In genomic region chr7:73823257-73823656, GRCh38 we compare ENCODE assay signal across 13 cellular contexts. TPM values are rescaled to one million over a fixed set of nuclear protein-coding genes. Genes with fewer than 3 reads are reported as not detected.
DNase-seq lines count a peak whose midpoint lies in the region; ATAC-seq, FAIRE-seq and TF ChIP-seq lines count a peak whose summit lies in the region.
"Had no signal": no experiment of that assay in that cellular context is flagged by ENCODE, and none has a peak within 500 bp of the region (broad histone marks: within the 10 kb centered on the region; RNA-seq: fewer than 3 reads in every experiment).

No MANE protein-coding gene starts in this region.

- BruUV-seq in HepG2 (replicated peaks; lab: Mats Ljungman, UMichigan) = no TSS peak

- H3K36me3 ChIP-seq in right lobe of liver (no peaks in the 10 kb centered on the region), HepG2 (replicated peaks in 1 of 2; ENCODE audit: control insufficient read depth in 1 of 2, insufficient read depth in 2 of 2, low read length in 2 of 2) (no peaks in the 10 kb centered on the region), H1 (ENCODE audit: control insufficient read depth in 2 of 4, insufficient read depth in 4 of 4, low read length in 3 of 4) (no peaks in the 10 kb centered on the region), mucosa of stomach (ENCODE audit: control insufficient read depth, insufficient read depth, low read length) (no peaks in the 10 kb centered on the region), upper lobe of left lung (no peaks in the 10 kb centered on the region)

- H2BK12ac ChIP-seq in H1 (ENCODE audit: low read depth, low read length) = peak overlapping the region; percentile 50; the same call in 1 of the 2 replicates

- CTCF ChIA-PET in HepG2 (lab: Yijun Ruan, JAX; ENCODE audit: low intra/inter-chr PET ratio, low total read pairs) (no interaction called here), H1 (lab: Charles Lee; ENCODE audit: partially characterized antibody) (interaction anchor here (0.8 to 3.4 kb wide), 8 partner anchors 12 to 216 kb away, joined by 3 to 19 read pairs (median 4); partner anchors contain the start of gene ABHD11)

- no peak overlapping the region for H4K8ac ChIP-seq in H1 (ENCODE audit: extremely low read depth, insufficient read depth, low read length)

- H3K27me3 ChIP-seq in right lobe of liver (no peaks in the 10 kb centered on the region), HepG2 (ENCODE audit: control insufficient read depth in 1 of 2, insufficient read depth in 2 of 2, low read length in 2 of 2) (peaks cover 0 to 31% of the 10 kb centered on the region in 2 experiments; a peak in 3 of 5 replicates), H1 (replicated peaks in 1 of 4; ENCODE audit: control insufficient read depth in 3 of 4, extremely low read depth in 1 of 4, insufficient read depth in 3 of 4, low read length in 3 of 4) (peaks cover 0 to 5% (median 0%) of the 10 kb centered on the region in 4 experiments; a peak in 1 of 7 replicates), mucosa of stomach (ENCODE audit: control insufficient read depth, insufficient read depth, low read length) (peaks cover 22% of the 10 kb centered on the region), upper lobe of left lung (no peaks in the 10 kb centered on the region)

- DNase-seq in right lobe of liver (peak in 2 of 3 donors; percentile 4 to 5), HepG2 (ENCODE audit: low spot score) (no peak), H1 (ENCODE audit: low read depth in 1 of 2, low spot score in 2 of 2) (no peak), RCC 7860 (ENCODE audit: low spot score) (no peak), Kasumi-1 (lab: John Stamatoyannopoulos, UW) (no peak), upper lobe of left lung (no peak)
- DNase-seq in central memory CD4-positive, alpha-beta T cell = no peak
- DNase-seq: activated naive CD4-positive, alpha-beta T cell; stimulated activated CD4-positive, alpha-beta T cell treated with anti-CD3 and anti-CD28 coated beads, Interleukin-4, amount 100 ng/mL, for 4 hours had no signal

- H3K4me3 ChIP-seq in right lobe of liver (no peak overlapping the region), HepG2 (replicated peaks in 1 of 3; ENCODE audit: insufficient read depth in 1 of 3, low read depth in 2 of 3, low read length in 3 of 3) (no peak overlapping the region), H1 (ENCODE audit: extremely low read depth in 1 of 4, insufficient read depth in 2 of 4, low read depth in 3 of 4, low read length in 4 of 4) (no peak overlapping the region), mucosa of stomach (ENCODE audit: low read length) (no peak overlapping the region), upper lobe of left lung (no peak overlapping the region)

- no peak overlapping the region for H3K4ac ChIP-seq in H1 (replicated peaks; ENCODE audit: insufficient read length, low read depth, low read length)

- H3K23me2 ChIP-seq in H1 (ENCODE audit: low read depth, low read length) = 0 out of 2 replicates have a peak, but pooled peaks cover 4% of the 10 kb centered on the region

- no peaks in the 10 kb centered on the region for H3K79me1 ChIP-seq in H1 (ENCODE audit: low read depth, low read length)

- POLR2A ChIA-PET in HepG2 (lab: Yijun Ruan, JAX) = interaction anchor here (1.1 kb wide), 1 partner anchor 10 kb away, joined by 3 read pairs; no protein-coding TSS in a partner anchor
- POLR2A ChIA-PET in H1 (lab: Charles Lee; ENCODE audit: partially characterized antibody) = interaction anchor here (0.7 to 3.4 kb wide), 3 partner anchors 8 to 17 kb away, joined by 3 to 20 read pairs (median 4); no protein-coding TSS in a partner anchor

- H3K56ac ChIP-seq in H1 (replicated peaks; ENCODE audit: insufficient read length, low read depth, low read length) = no peak overlapping the region

- H3K4me1 ChIP-seq in right lobe of liver (peaks cover 0 to 4% (median 2%) of the 10 kb centered on the region in 4 donors), HepG2 (ENCODE audit: insufficient read depth, low read length) (peaks cover 36% of the 10 kb centered on the region), H1 (replicated peaks in 1 of 4; ENCODE audit: control insufficient read depth in 3 of 4, insufficient read depth in 4 of 4, low read length in 3 of 4) (peaks cover 5 to 11% (median 9%) of the 10 kb centered on the region in 4 experiments), mucosa of stomach (ENCODE audit: control insufficient read depth, insufficient read depth, low read length) (peaks cover 27% of the 10 kb centered on the region), upper lobe of left lung (peaks cover 18 to 41% (median 24%) of the 10 kb centered on the region in 4 donors)

- H2AFZ ChIP-seq in HepG2 (ENCODE audit: low read length) (no peak overlapping the region), H1 (ENCODE audit: low read length) (no peak overlapping the region)

- H4K91ac ChIP-seq in H1 (replicated peaks; ENCODE audit: insufficient read length, low read length) = no peak overlapping the region

- no peak overlapping the region for H3K18ac ChIP-seq in H1 (ENCODE audit: extremely low read depth, low read length)

- WGBS in right lobe of liver (ENCODE audit: insufficient coverage, low coverage, low lambda C conversion rate, missing lambda C conversion rate) = 64% methylated on average over 5 of the region's 5 CpGs
- WGBS in HepG2 (ENCODE audit: low lambda C conversion rate) = 33% methylated on average over 5 of the region's 5 CpGs
- 76% methylated on average over 5 of the region's 5 CpGs; no CpG with 5 or more reads in 1 of the 2 experiments for WGBS in H1 (ENCODE audit: extremely low coverage in 1 of 2, insufficient coverage in 1 of 2, insufficient read length in 1 of 2, insufficient replicate concordance in 2 of 2, low coverage in 1 of 2, low lambda C conversion rate in 2 of 2, missing lambda C conversion rate in 1 of 2), 2 experiments
- 79 to 80% methylated on average over 5 of the region's 5 CpGs for WGBS in upper lobe of left lung, 2 donors

- in situ Hi-C loops in HepG2 (cut with HindIII; ENCODE audit: extremely low pct_ligation_motif_present, low pct_unique_long_range_greater_than_20kb) = no loop called here

- no peak for TF ChIP-seq CTCF in right lobe of liver (IDR thresholded peaks at IDR 0.05)
- no peak for TF ChIP-seq CTCF in HepG2 (CRISPR knock-in tag; IDR thresholded peaks at IDR 0.05)
- no peak for TF ChIP-seq CTCF in H1 (IDR thresholded peaks at IDR 0.05; ENCODE audit: control extremely low read depth in 1 of 3, insufficient read depth in 1 of 3, low read depth in 1 of 3, low read length in 3 of 3)
- TF ChIP-seq CTCF in upper lobe of left lung (IDR thresholded peaks at IDR 0.05) = no peak

- 0 out of 2 replicates have a peak overlapping the region, but pooled peaks have one; percentile 24 for H2BK5ac ChIP-seq in H1 (ENCODE audit: low read depth, low read length)

- no peak overlapping the region for H2BK120ac ChIP-seq in H1 (replicated peaks; ENCODE audit: low read depth, low read length)

- no peak for TF ChIP-seq EP300 in HepG2 (IDR thresholded peaks at IDR 0.05; ENCODE audit: low read depth in 2 of 2, low read length in 2 of 2)
- no peak for TF ChIP-seq EP300 in HepG2 (CRISPR knock-in tag; IDR thresholded peaks at IDR 0.05; ENCODE audit: borderline replicate concordance)
- no peak for TF ChIP-seq EP300 in H1 (IDR thresholded peaks at IDR 0.05; ENCODE audit: borderline replicate concordance in 1 of 2, low read depth in 2 of 2, low read length in 2 of 2)
- TF ChIP-seq EP300 in upper lobe of left lung (IDR thresholded peaks at IDR 0.05) = no peak

- intact Hi-C loops in right lobe of liver (cut with DNase I) = no loop called here
- intact Hi-C loops in HepG2 (cut with micrococcal nuclease; ENCODE audit: unreplicated experiment) = no loop called here

- H3K14ac ChIP-seq in H1 (ENCODE audit: insufficient read length) = no peak overlapping the region

- no peak overlapping the region for H2AK5ac ChIP-seq in H1 (ENCODE audit: low read depth, low read length)

- FAIRE-seq in HepG2 (lab: Jason Lieb, UNC) (no peak), H1 (lab: Jason Lieb, UNC) (no peak), RCC 7860 (lab: Jason Lieb, UNC) (no peak)
- FAIRE-seq: urothelium cell line had no signal

- no peak overlapping the region for H2BK20ac ChIP-seq in H1 (ENCODE audit: low read length)

- TF ChIP-seq RAD21 in HepG2 (CRISPR knock-in tag; IDR thresholded peaks at IDR 0.05) (no peak), H1 (IDR thresholded peaks at IDR 0.05 in 1 of 2, conservative IDR thresholded peaks at IDR 0.05 in 1 of 2; ENCODE audit: low read depth in 2 of 2, low read length in 2 of 2) (no peak)

- H3K4me2 ChIP-seq in HepG2 (ENCODE audit: low read depth, low read length) (no peak overlapping the region; the same call in 1 of the 2 replicates), H1 (ENCODE audit: insufficient read depth in 1 of 2, low read depth in 2 of 2, low read length in 2 of 2) (no peak overlapping the region)

- H3K9me3 ChIP-seq in right lobe of liver = no peaks in the 10 kb centered on the region
- no peaks in the 10 kb centered on the region for H3K9me3 ChIP-seq in HepG2 (ENCODE audit: low read length)
- no peaks in the 10 kb centered on the region for H3K9me3 ChIP-seq in H1 (ENCODE audit: insufficient read depth in 2 of 2, low read depth in 1 of 2, low read length in 1 of 2)
- H3K9me3 ChIP-seq in mucosa of stomach (ENCODE audit: control insufficient read depth, low read length) = no peaks in the 10 kb centered on the region
- H3K9me3 ChIP-seq in upper lobe of left lung = no peaks in the 10 kb centered on the region

- H2BK15ac ChIP-seq in H1 (ENCODE audit: low read length) = 0 out of 2 replicates have a peak overlapping the region, but pooled peaks have one; percentile 61

- H4K20me1 ChIP-seq in HepG2 (ENCODE audit: insufficient read depth, low read length) = no peaks in the 10 kb centered on the region
- H4K20me1 ChIP-seq in H1 (replicated peaks in 1 of 2; ENCODE audit: control insufficient read depth in 1 of 2, insufficient read depth in 2 of 2, low read length in 2 of 2) = no peaks in the 10 kb centered on the region

- no peak overlapping the region for H3K9ac ChIP-seq in HepG2 (ENCODE audit: insufficient read depth, low read depth, low read length)
- no peak overlapping the region for H3K9ac ChIP-seq in H1 (replicated peaks in 1 of 4; ENCODE audit: extremely low read depth in 1 of 4, low read depth in 3 of 4, low read length in 3 of 4)
- H3K9ac ChIP-seq in mucosa of stomach (ENCODE audit: low read length) = peak overlapping the region; percentile 33

- no peak for TF ChIP-seq POLR2A in right lobe of liver (IDR thresholded peaks at IDR 0.05)
- no peak for TF ChIP-seq POLR2A in HepG2 (IDR thresholded peaks at IDR 0.05; ENCODE audit: insufficient read depth in 1 of 2, low read depth in 2 of 2, low read length in 2 of 2)
- TF ChIP-seq POLR2A in H1 (IDR thresholded peaks at IDR 0.05; ENCODE audit: control extremely low read depth in 1 of 2, low read depth in 2 of 2, low read length in 2 of 2) = no peak
- TF ChIP-seq POLR2A in upper lobe of left lung (IDR thresholded peaks at IDR 0.05) = no peak

- H3K79me2 ChIP-seq in HepG2 (ENCODE audit: insufficient read depth, low read length) (no peaks in the 10 kb centered on the region), H1 (ENCODE audit: control insufficient read depth in 1 of 2, insufficient read depth in 2 of 2, low read length in 2 of 2) (no peaks in the 10 kb centered on the region)

- ATAC-seq in right lobe of liver (no peak), HepG2 (no peak), upper lobe of left lung (ENCODE audit: low FRiP score in 2 of 2) (no peak)

- H3K27ac ChIP-seq in right lobe of liver (no peak overlapping the region), HepG2 (ENCODE audit: extremely low read length, insufficient read depth, low read length) (no peak overlapping the region), H1 (ENCODE audit: low read depth, low read length) (no peak overlapping the region), upper lobe of left lung (no peak overlapping the region)

- no peak overlapping the region for H3K23ac ChIP-seq in H1 (ENCODE audit: insufficient read length)

- no peak overlapping the region for H4K5ac ChIP-seq in H1 (ENCODE audit: insufficient read length, low read depth, low read length)

RNA-seq across cellular contexts. Expression of gene CLDN4, which starts 7.5 kb away (rescaled TPM):
- total RNA-seq in right lobe of liver (1 to 10 TPM in 5 of 6 experiments, under 1 TPM in 1; 0.56 to 3.9 (median 1.3) TPM), HepG2 (2016; rRNA removed; fragmentation: Illumina TruSeq; extraction: Trizol) (9.4 and 28.2 TPM in 2 replicates), upper lobe of left lung (100 to 1,000 TPM in 5 of 6 donors, 10 to 100 TPM in 1; 88.0 to 231 (median 169) TPM)
- 4.3 and 4.7 TPM in 2 replicates for total RNA-seq in HepG2 (2016; cell fraction: cytosol; rRNA removed; fragmentation: Illumina TruSeq; extraction: Trizol; ENCODE audit: low read depth)
- 9.9 and 28.5 TPM in 2 replicates for total RNA-seq in HepG2 (2016; cell fraction: insoluble cytoplasmic fraction; rRNA removed; fragmentation: Illumina TruSeq; extraction: Trizol)
- 7.4 and 7.9 TPM in 2 replicates for total RNA-seq in HepG2 (2016; cell fraction: membrane; rRNA removed; fragmentation: Illumina TruSeq; extraction: Trizol)
- total RNA-seq in HepG2 (2016; cell fraction: nucleus; rRNA removed; fragmentation: Illumina TruSeq; extraction: Trizol) = 24.8 and 28.9 TPM in 2 replicates
- polyA plus RNA-seq in HepG2 (2011; rRNA removed) (35.7 and 47.4 TPM in 2 replicates), H1 (2011; rRNA removed) (69.3 and 112 TPM in 2 replicates)
- polyA plus RNA-seq in HepG2 (2011; cell fraction: cytosol; rRNA removed) = 46.8 and 65.8 TPM in 2 replicates
- polyA plus RNA-seq in HepG2 (2011; cell fraction: nucleus; rRNA removed) = 34.9 and 35.5 TPM in 2 replicates
- 16.0 and 29.2 TPM in 2 replicates for polyA plus RNA-seq in HepG2 (2012)
- polyA plus RNA-seq in HepG2 (2016; cell fraction: cytosol; fragmentation: Illumina TruSeq; extraction: Trizol; ENCODE audit: low read depth) = 2.9 and 3.1 TPM in 2 replicates
- polyA plus RNA-seq in HepG2 (2016; cell fraction: insoluble cytoplasmic fraction; fragmentation: Illumina TruSeq; extraction: Trizol; ENCODE audit: low read depth) = 8.7 and 9.9 TPM in 2 replicates
- 3.9 and 4.0 TPM in 2 replicates for polyA plus RNA-seq in HepG2 (2016; cell fraction: membrane; fragmentation: Illumina TruSeq; extraction: Trizol; ENCODE audit: low read depth)
- 34.6 and 39.8 TPM in 2 replicates for polyA plus RNA-seq in HepG2 (2016; cell fraction: nucleus; fragmentation: Illumina TruSeq; extraction: Trizol; ENCODE audit: insufficient read depth, low read depth)
- 55.3 and 116 TPM in 2 replicates for polyA minus RNA-seq in HepG2 (2011; rRNA and poly(A)+ RNA removed; ENCODE audit: low replicate concordance)
- polyA minus RNA-seq in HepG2 (2011; cell fraction: cytosol; rRNA and poly(A)+ RNA removed) = 39.1 and 50.4 TPM in 2 replicates
- polyA minus RNA-seq in HepG2 (2011; cell fraction: nucleus; rRNA and poly(A)+ RNA removed) = 8.5 and 9.7 TPM in 2 replicates
- total RNA-seq in H1 (2021; fragmentation: NEBNext Ultra II Directional; extraction: Animal tissue kit (Norgen Biotek cat#: 25700)) = 28.0 TPM in 2 replicates
- 77.0 TPM for polyA plus RNA-seq in H1 (2011; cell fraction: cytosol; rRNA removed)
- 68.1 TPM for polyA plus RNA-seq in H1 (2011; cell fraction: nucleus; rRNA removed)
- 23.8 to 46.5 TPM (median 45.3 TPM) in 4 replicates for polyA plus RNA-seq in H1 (2012, experiment 1 of 2)
- 45.3 TPM for polyA plus RNA-seq in H1 (2012, experiment 2 of 2)
- polyA plus RNA-seq in H1 (2013, experiment 1 of 2) = 57.8 TPM
- polyA plus RNA-seq in H1 (2013, experiment 2 of 2) = 59.7 TPM
- polyA minus RNA-seq in H1 (2011; rRNA and poly(A)+ RNA removed) = 30.3 and 31.4 TPM in 2 replicates
- 33.1 TPM for polyA minus RNA-seq in H1 (2011; cell fraction: cytosol; rRNA and poly(A)+ RNA removed)
- polyA minus RNA-seq in H1 (2011; cell fraction: nucleus; rRNA and poly(A)+ RNA removed) = 34.6 TPM

RNA-seq across cellular contexts. Expression of gene METTL27, which starts 19.1 kb away (rescaled TPM):
- total RNA-seq in right lobe of liver (1 to 10 TPM in 3 of 6 experiments, under 1 TPM in 3; 0.49 to 1.4 (median 1.0) TPM), HepG2 (2016; rRNA removed; fragmentation: Illumina TruSeq; extraction: Trizol) (1.2 and 2.0 TPM in 2 replicates), upper lobe of left lung (10 to 100 TPM in 2 of 6 donors, 1 to 10 TPM in 4; 3.0 to 23.0 (median 7.2) TPM)
- 0.88 and 1.1 TPM in 2 replicates for total RNA-seq in HepG2 (2016; cell fraction: cytosol; rRNA removed; fragmentation: Illumina TruSeq; extraction: Trizol; ENCODE audit: low read depth)
- total RNA-seq in HepG2 (2016; cell fraction: insoluble cytoplasmic fraction; rRNA removed; fragmentation: Illumina TruSeq; extraction: Trizol) = 1.3 and 1.7 TPM in 2 replicates
- 0.77 and 1.5 TPM in 2 replicates for total RNA-seq in HepG2 (2016; cell fraction: membrane; rRNA removed; fragmentation: Illumina TruSeq; extraction: Trizol)
- 0.60 and 0.99 TPM in 2 replicates for total RNA-seq in HepG2 (2016; cell fraction: nucleus; rRNA removed; fragmentation: Illumina TruSeq; extraction: Trizol)
- polyA plus RNA-seq in HepG2 (2011; rRNA removed) (3.0 and 3.6 TPM in 2 replicates), H1 (2011; rRNA removed) (12.0 and 21.6 TPM in 2 replicates)
- polyA plus RNA-seq in HepG2 (2011; cell fraction: cytosol; rRNA removed) = 1.5 and 4.7 TPM in 2 replicates
- polyA plus RNA-seq in HepG2 (2011; cell fraction: nucleus; rRNA removed) = 3.3 and 4.0 TPM in 2 replicates
- polyA plus RNA-seq in HepG2 (2012) = 1.8 and 2.3 TPM in 2 replicates
- polyA plus RNA-seq in HepG2 (2016; cell fraction: cytosol; fragmentation: Illumina TruSeq; extraction: Trizol; ENCODE audit: low read depth) = 1.4 and 1.7 TPM in 2 replicates
- 0.83 and 1.6 TPM in 2 replicates for polyA plus RNA-seq in HepG2 (2016; cell fraction: insoluble cytoplasmic fraction; fragmentation: Illumina TruSeq; extraction: Trizol; ENCODE audit: low read depth)
- 0.92 and 1.7 TPM in 2 replicates for polyA plus RNA-seq in HepG2 (2016; cell fraction: membrane; fragmentation: Illumina TruSeq; extraction: Trizol; ENCODE audit: low read depth)
- polyA plus RNA-seq in HepG2 (2016; cell fraction: nucleus; fragmentation: Illumina TruSeq; extraction: Trizol; ENCODE audit: insufficient read depth, low read depth) = 1.5 and 1.8 TPM in 2 replicates
- polyA minus RNA-seq in HepG2 (2011; rRNA and poly(A)+ RNA removed; ENCODE audit: low replicate concordance) = 3.6 and 5.4 TPM in 2 replicates
- 0.69 and 0.70 TPM in 2 replicates for polyA minus RNA-seq in HepG2 (2011; cell fraction: cytosol; rRNA and poly(A)+ RNA removed)
- 2.1 and 3.7 TPM in 2 replicates for polyA minus RNA-seq in HepG2 (2011; cell fraction: nucleus; rRNA and poly(A)+ RNA removed)
- total RNA-seq in H1 (2021; fragmentation: NEBNext Ultra II Directional; extraction: Animal tissue kit (Norgen Biotek cat#: 25700)) = 5.6 and 6.2 TPM in 2 replicates
- 14.6 TPM for polyA plus RNA-seq in H1 (2011; cell fraction: cytosol; rRNA removed)
- 19.1 TPM for polyA plus RNA-seq in H1 (2011; cell fraction: nucleus; rRNA removed)
- polyA plus RNA-seq in H1 (2012, experiment 1 of 2) = 4.4 to 11.8 TPM (median 8.7 TPM) in 4 replicates
- 5.8 TPM for polyA plus RNA-seq in H1 (2012, experiment 2 of 2)
- 3.1 TPM for polyA plus RNA-seq in H1 (2013, experiment 1 of 2)
- 2.6 TPM for polyA plus RNA-seq in H1 (2013, experiment 2 of 2)
- polyA minus RNA-seq in H1 (2011; rRNA and poly(A)+ RNA removed) = 3.9 and 8.7 TPM in 2 replicates
- polyA minus RNA-seq in H1 (2011; cell fraction: cytosol; rRNA and poly(A)+ RNA removed) = 5.5 TPM
- 14.0 TPM for polyA minus RNA-seq in H1 (2011; cell fraction: nucleus; rRNA and poly(A)+ RNA removed)
- total RNA-seq: A673 had no signal

RNA-seq across cellular contexts. Expression of gene TMEM270, which starts 37.7 kb away (rescaled TPM):
- total RNA-seq in right lobe of liver (not detected), HepG2 (2016; rRNA removed; fragmentation: Illumina TruSeq; extraction: Trizol) (not detected in 2 replicates), upper lobe of left lung (not detected)
- not detected in 2 replicates for total RNA-seq in HepG2 (2016; cell fraction: cytosol; rRNA removed; fragmentation: Illumina TruSeq; extraction: Trizol; ENCODE audit: low read depth)
- total RNA-seq in HepG2 (2016; cell fraction: insoluble cytoplasmic fraction; rRNA removed; fragmentation: Illumina TruSeq; extraction: Trizol) = not detected in 2 replicates
- total RNA-seq in HepG2 (2016; cell fraction: membrane; rRNA removed; fragmentation: Illumina TruSeq; extraction: Trizol) = not detected in 2 replicates
- not detected in 2 replicates for total RNA-seq in HepG2 (2016; cell fraction: nucleus; rRNA removed; fragmentation: Illumina TruSeq; extraction: Trizol)
- polyA plus RNA-seq in HepG2 (2011; rRNA removed) (not detected in 2 replicates), H1 (2011; rRNA removed) (0.26 and 0.33 TPM in 2 replicates)
- polyA plus RNA-seq in HepG2 (2011; cell fraction: cytosol; rRNA removed) = not detected in 2 replicates
- not detected in 2 replicates for polyA plus RNA-seq in HepG2 (2011; cell fraction: nucleus; rRNA removed)
- polyA plus RNA-seq in HepG2 (2012) = not detected in 2 replicates
- not detected in 2 replicates for polyA plus RNA-seq in HepG2 (2016; cell fraction: cytosol; fragmentation: Illumina TruSeq; extraction: Trizol; ENCODE audit: low read depth)
- not detected in 2 replicates for polyA plus RNA-seq in HepG2 (2016; cell fraction: insoluble cytoplasmic fraction; fragmentation: Illumina TruSeq; extraction: Trizol; ENCODE audit: low read depth)
- not detected in 2 replicates for polyA plus RNA-seq in HepG2 (2016; cell fraction: membrane; fragmentation: Illumina TruSeq; extraction: Trizol; ENCODE audit: low read depth)
- not detected in 2 replicates for polyA plus RNA-seq in HepG2 (2016; cell fraction: nucleus; fragmentation: Illumina TruSeq; extraction: Trizol; ENCODE audit: insufficient read depth, low read depth)
- polyA minus RNA-seq in HepG2 (2011; rRNA and poly(A)+ RNA removed; ENCODE audit: low replicate concordance) = 1.4 TPM in 1 of 2 replicates, not detected in the other
- not detected in 2 replicates for polyA minus RNA-seq in HepG2 (2011; cell fraction: cytosol; rRNA and poly(A)+ RNA removed)
- not detected in 2 replicates for polyA minus RNA-seq in HepG2 (2011; cell fraction: nucleus; rRNA and poly(A)+ RNA removed)
- total RNA-seq in H1 (2021; fragmentation: NEBNext Ultra II Directional; extraction: Animal tissue kit (Norgen Biotek cat#: 25700)) = not detected in 2 replicates
- not detected for polyA plus RNA-seq in H1 (2011; cell fraction: cytosol; rRNA removed)
- polyA plus RNA-seq in H1 (2011; cell fraction: nucleus; rRNA removed) = not detected
- 0.23 TPM in 1 of 4 replicates, not detected in the others for polyA plus RNA-seq in H1 (2012, experiment 1 of 2)
- polyA plus RNA-seq in H1 (2012, experiment 2 of 2) = not detected
- 0.16 TPM for polyA plus RNA-seq in H1 (2013, experiment 1 of 2)
- polyA plus RNA-seq in H1 (2013, experiment 2 of 2) = not detected
- not detected in 2 replicates for polyA minus RNA-seq in H1 (2011; rRNA and poly(A)+ RNA removed)
- polyA minus RNA-seq in H1 (2011; cell fraction: cytosol; rRNA and poly(A)+ RNA removed) = not detected
- polyA minus RNA-seq in H1 (2011; cell fraction: nucleus; rRNA and poly(A)+ RNA removed) = not detected
- total RNA-seq: A673, renal cortical epithelial cell had no signal

RNA-seq across cellular contexts. Expression of gene CLDN3, which starts 53.2 kb away (rescaled TPM):
- total RNA-seq in right lobe of liver (10 to 100 TPM; 16.1 to 37.3 (median 19.9) TPM), HepG2 (2016; rRNA removed; fragmentation: Illumina TruSeq; extraction: Trizol) (0.31 TPM in 1 of 2 replicates, not detected in the other), upper lobe of left lung (10 to 100 TPM; 21.9 to 95.0 (median 43.9) TPM)
- 0.40 TPM in 1 of 2 replicates, not detected in the other for total RNA-seq in HepG2 (2016; cell fraction: cytosol; rRNA removed; fragmentation: Illumina TruSeq; extraction: Trizol; ENCODE audit: low read depth)
- 0.32 TPM in 1 of 2 replicates, not detected in the other for total RNA-seq in HepG2 (2016; cell fraction: insoluble cytoplasmic fraction; rRNA removed; fragmentation: Illumina TruSeq; extraction: Trizol)
- total RNA-seq in HepG2 (2016; cell fraction: membrane; rRNA removed; fragmentation: Illumina TruSeq; extraction: Trizol) = 0.19 TPM in 1 of 2 replicates, not detected in the other
- 0.40 and 0.50 TPM in 2 replicates for total RNA-seq in HepG2 (2016; cell fraction: nucleus; rRNA removed; fragmentation: Illumina TruSeq; extraction: Trizol)
- polyA plus RNA-seq in HepG2 (2011; rRNA removed) (0.51 and 0.59 TPM in 2 replicates), H1 (2011; rRNA removed) (65.2 and 91.2 TPM in 2 replicates)
- 0.59 and 1.2 TPM in 2 replicates for polyA plus RNA-seq in HepG2 (2011; cell fraction: cytosol; rRNA removed)
- polyA plus RNA-seq in HepG2 (2011; cell fraction: nucleus; rRNA removed) = 0.71 and 1.2 TPM in 2 replicates
- polyA plus RNA-seq in HepG2 (2012) = 1.0 and 1.2 TPM in 2 replicates
- 0.24 and 0.34 TPM in 2 replicates for polyA plus RNA-seq in HepG2 (2016; cell fraction: cytosol; fragmentation: Illumina TruSeq; extraction: Trizol; ENCODE audit: low read depth)
- polyA plus RNA-seq in HepG2 (2016; cell fraction: insoluble cytoplasmic fraction; fragmentation: Illumina TruSeq; extraction: Trizol; ENCODE audit: low read depth) = 0.24 and 0.32 TPM in 2 replicates
- 0.38 and 0.39 TPM in 2 replicates for polyA plus RNA-seq in HepG2 (2016; cell fraction: membrane; fragmentation: Illumina TruSeq; extraction: Trizol; ENCODE audit: low read depth)
- polyA plus RNA-seq in HepG2 (2016; cell fraction: nucleus; fragmentation: Illumina TruSeq; extraction: Trizol; ENCODE audit: insufficient read depth, low read depth) = 0.49 and 1.4 TPM in 2 replicates
- 0.26 and 0.98 TPM in 2 replicates for polyA minus RNA-seq in HepG2 (2011; rRNA and poly(A)+ RNA removed; ENCODE audit: low replicate concordance)
- polyA minus RNA-seq in HepG2 (2011; cell fraction: cytosol; rRNA and poly(A)+ RNA removed) = 0.49 and 1.1 TPM in 2 replicates
- polyA minus RNA-seq in HepG2 (2011; cell fraction: nucleus; rRNA and poly(A)+ RNA removed) = not detected in 2 replicates
- 19.1 and 20.8 TPM in 2 replicates for total RNA-seq in H1 (2021; fragmentation: NEBNext Ultra II Directional; extraction: Animal tissue kit (Norgen Biotek cat#: 25700))
- polyA plus RNA-seq in H1 (2011; cell fraction: cytosol; rRNA removed) = 58.8 TPM
- polyA plus RNA-seq in H1 (2011; cell fraction: nucleus; rRNA removed) = 34.8 TPM
- polyA plus RNA-seq in H1 (2012, experiment 1 of 2) = 9.8 to 35.8 TPM (median 30.8 TPM) in 4 replicates
- 21.8 TPM for polyA plus RNA-seq in H1 (2012, experiment 2 of 2)
- 21.4 TPM for polyA plus RNA-seq in H1 (2013, experiment 1 of 2)
- polyA plus RNA-seq in H1 (2013, experiment 2 of 2) = 23.6 TPM
- 9.0 and 10.2 TPM in 2 replicates for polyA minus RNA-seq in H1 (2011; rRNA and poly(A)+ RNA removed)
- 22.8 TPM for polyA minus RNA-seq in H1 (2011; cell fraction: cytosol; rRNA and poly(A)+ RNA removed)
- 20.8 TPM for polyA minus RNA-seq in H1 (2011; cell fraction: nucleus; rRNA and poly(A)+ RNA removed)
- total RNA-seq: A673 had no signal

Comparison
In these comparisons a context has a peak if more than half of its experiments do, and no peak if none do; other contexts are left out.
1. DNase-seq: peak in right lobe of liver (2 of 3); none in HepG2 (single experiment), H1 (0 of 2), RCC 7860 (single experiment), Kasumi-1 (0 of 2), central memory CD4-positive, alpha-beta T cell (single experiment) and upper lobe of left lung (0 of 2).